Comparison of ENCODE assay signal across 12 cellular contexts in the genomic region with DNA sequence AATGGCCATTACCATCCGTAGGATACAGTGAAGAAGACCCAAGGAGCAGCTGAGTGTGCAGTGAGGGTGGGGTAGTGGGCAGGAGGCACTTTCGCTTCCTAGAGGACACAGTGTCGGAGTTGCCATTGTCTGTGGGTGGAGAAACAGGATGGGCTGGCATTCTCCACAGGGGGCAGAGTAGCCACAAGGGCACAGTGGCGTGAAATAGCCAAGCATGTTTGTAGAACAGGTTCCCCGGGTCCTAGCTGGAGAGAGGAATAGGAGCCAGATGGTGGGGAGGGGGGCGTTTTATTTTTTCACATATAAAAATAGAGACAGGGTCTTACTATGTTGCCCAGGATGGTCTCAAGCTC. TPM values are rescaled to one million over a fixed set of nuclear protein-coding genes. Genes with fewer than 3 reads are reported as not detected.
DNase-seq lines count a peak whose midpoint lies in the region; ATAC-seq, FAIRE-seq and TF ChIP-seq lines count a peak whose summit lies in the region.
"Had no signal": no experiment of that assay in that cellular context is flagged by ENCODE, and none has a peak within 500 bp of the region (broad histone marks: within the 10 kb centered on the region; RNA-seq: fewer than 3 reads in every experiment).

No MANE protein-coding gene starts in this region.

- H3K9me3 Mint-ChIP-seq in activated naive CD8-positive, alpha-beta T cell treated with anti-CD3 and anti-CD28 coated beads for 36 hours: no peaks in the 10 kb centered on the region

- H3K9me3 ChIP-seq in HepG2 (ENCODE audit: low read length): no peaks in the 10 kb centered on the region
- no peaks in the 10 kb centered on the region for H3K9me3 ChIP-seq in right lobe of liver
- H3K9me3 ChIP-seq in mucosa of stomach (ENCODE audit: control insufficient read depth, low read length): no peaks in the 10 kb centered on the region
- H3K9me3 ChIP-seq: SJCRH30 had no signal

- H3K27ac ChIP-seq in HepG2 (ENCODE audit: extremely low read length, insufficient read depth, low read length) (peak overlapping the region; percentile 21), right lobe of liver (no peak overlapping the region)
- H3K27ac ChIP-seq: epithelial cell of prostate, SJCRH30 had no signal

- H3K27me3 ChIP-seq in HepG2 (ENCODE audit: control insufficient read depth in 1 of 2, insufficient read depth in 2 of 2, low read length in 2 of 2) (no peaks in the 10 kb centered on the region; a peak in 1 of 5 replicates), right lobe of liver (peaks cover 0 to 9% of the 10 kb centered on the region in 2 donors), mucosa of stomach (ENCODE audit: control insufficient read depth, insufficient read depth, low read length) (no peaks in the 10 kb centered on the region)
- H3K27me3 ChIP-seq: SJCRH30 had no signal

- ATAC-seq in HepG2 (no peak), right lobe of liver (no peak)

- peaks cover 44% of the 10 kb centered on the region for H3K79me2 ChIP-seq in HepG2 (ENCODE audit: insufficient read depth, low read length)

- WGBS in HepG2 (ENCODE audit: low lambda C conversion rate): 96% methylated on average over 6 of the region's 6 CpGs
- WGBS in right lobe of liver (ENCODE audit: insufficient coverage, low coverage, low lambda C conversion rate, missing lambda C conversion rate): 78% methylated on average over 4 of the region's 6 CpGs

- in situ Hi-C loops in HepG2 (cut with HindIII; ENCODE audit: extremely low pct_ligation_motif_present, low pct_unique_long_range_greater_than_20kb): no loop called here

- intact Hi-C loops in HepG2 (cut with micrococcal nuclease; ENCODE audit: unreplicated experiment) (no loop called here), right lobe of liver (cut with DNase I) (no loop called here)

- H3K4me2 ChIP-seq in HepG2 (ENCODE audit: low read depth, low read length): 0 out of 2 replicates have a peak overlapping the region, but pooled peaks have one; percentile 20

- CTCF ChIA-PET in HepG2 (lab: Yijun Ruan, JAX; ENCODE audit: low intra/inter-chr PET ratio, low total read pairs): no interaction called here

- BruUV-seq in HepG2 (replicated peaks; lab: Mats Ljungman, UMichigan): no TSS peak

- DNase-seq in HepG2 (ENCODE audit: low spot score) (no peak), right lobe of liver (no peak), occipital lobe (lab: John Stamatoyannopoulos, UW) (no peak), SKM-1 treated with dmso at 0.1 percent for 144 hours (lab: John Stamatoyannopoulos, UW; ENCODE audit: unreplicated experiment) (no peak), OCI-M1 (lab: John Stamatoyannopoulos, UW) (no peak)
- DNase-seq in activated naive CD8-positive, alpha-beta T cell treated with anti-CD3 and anti-CD28 coated beads for 36 hours: no peak
- no peak for DNase-seq in stimulated activated naive CD4-positive, alpha-beta T cell (lab: John Stamatoyannopoulos, UW)
- DNase-seq: activated T-cell treated with anti-CD3 and anti-CD28 coated beads, Interleukin-2, amount 50 U/mL, for 1 hour; DMS79; SJCRH30 had no signal

- no peak overlapping the region for H3K4me3 ChIP-seq in HepG2 (replicated peaks in 1 of 3; ENCODE audit: insufficient read depth in 1 of 3, low read depth in 2 of 3, low read length in 3 of 3)
- H3K4me3 ChIP-seq in right lobe of liver: no peak overlapping the region
- H3K4me3 ChIP-seq in mucosa of stomach (ENCODE audit: low read length): no peak overlapping the region
- H3K4me3 ChIP-seq: SJCRH30 had no signal

- peaks cover 40% of the 10 kb centered on the region for H3K36me3 Mint-ChIP-seq in activated naive CD8-positive, alpha-beta T cell treated with anti-CD3 and anti-CD28 coated beads for 36 hours

- H3K36me3 ChIP-seq in HepG2 (replicated peaks in 1 of 2; ENCODE audit: control insufficient read depth in 1 of 2, insufficient read depth in 2 of 2, low read length in 2 of 2) (peaks cover 0 to 12% of the 10 kb centered on the region in 2 experiments; a peak in 2 of 5 replicates), right lobe of liver (no peaks in the 10 kb centered on the region), mucosa of stomach (ENCODE audit: control insufficient read depth, insufficient read depth, low read length) (no peaks in the 10 kb centered on the region)
- H3K36me3 ChIP-seq: SJCRH30 had no signal

- no peaks in the 10 kb centered on the region; the same call in 1 of the 2 replicates for H4K20me1 ChIP-seq in HepG2 (ENCODE audit: insufficient read depth, low read length)

- H3K4me1 ChIP-seq in HepG2 (ENCODE audit: insufficient read depth, low read length) (peaks cover 42% of the 10 kb centered on the region), right lobe of liver (no peaks in the 10 kb centered on the region), mucosa of stomach (ENCODE audit: control insufficient read depth, insufficient read depth, low read length) (peaks cover 44% of the 10 kb centered on the region)

- no peak overlapping the region for H3K27ac Mint-ChIP-seq in activated naive CD8-positive, alpha-beta T cell treated with anti-CD3 and anti-CD28 coated beads for 36 hours

- POLR2A ChIA-PET in HepG2 (lab: Yijun Ruan, JAX): interaction anchor here (0.7 to 1.5 kb wide), 2 partner anchors 10 to 15 kb away, joined by 3 read pairs; no protein-coding TSS in a partner anchor

- peaks cover 60% of the 10 kb centered on the region for H3K4me1 Mint-ChIP-seq in activated naive CD8-positive, alpha-beta T cell treated with anti-CD3 and anti-CD28 coated beads for 36 hours

- TF ChIP-seq RAD21 in HepG2 (CRISPR knock-in tag; IDR thresholded peaks at IDR 0.05): no peak

- TF ChIP-seq POLR2A in HepG2 (IDR thresholded peaks at IDR 0.05; ENCODE audit: insufficient read depth in 1 of 2, low read depth in 2 of 2, low read length in 2 of 2) (no peak), right lobe of liver (IDR thresholded peaks at IDR 0.05) (no peak)

- TF ChIP-seq CTCF in HepG2 (CRISPR knock-in tag; IDR thresholded peaks at IDR 0.05) (no peak), right lobe of liver (IDR thresholded peaks at IDR 0.05) (no peak)

- FAIRE-seq in HepG2 (lab: Jason Lieb, UNC): no peak

- H3K4me3 Mint-ChIP-seq in activated naive CD8-positive, alpha-beta T cell treated with anti-CD3 and anti-CD28 coated beads for 36 hours: peak overlapping the region; percentile 15

- H2AFZ ChIP-seq in HepG2 (ENCODE audit: low read length): no peak overlapping the region

- TF ChIP-seq EP300 in HepG2 (IDR thresholded peaks at IDR 0.05; ENCODE audit: low read depth in 2 of 2, low read length in 2 of 2): no peak
- TF ChIP-seq EP300 in HepG2 (CRISPR knock-in tag; IDR thresholded peaks at IDR 0.05; ENCODE audit: borderline replicate concordance): no peak

- H3K27me3 Mint-ChIP-seq in activated naive CD8-positive, alpha-beta T cell treated with anti-CD3 and anti-CD28 coated beads for 36 hours: no peaks in the 10 kb centered on the region

- H3K9ac ChIP-seq in HepG2 (ENCODE audit: insufficient read depth, low read depth, low read length) (no peak overlapping the region), mucosa of stomach (ENCODE audit: low read length) (peak overlapping the region; percentile 10)

TF ChIP-seq in HepG2, 621 proteins besides CTCF, POLR2A, EP300 and RAD21 (continues in another document):
- TF ChIP-seq ZNF776 (CRISPR knock-in tag; IDR thresholded peaks at IDR 0.05): no peak
- no peak for TF ChIP-seq ZNF607 (CRISPR knock-in tag; IDR thresholded peaks at IDR 0.05; ENCODE audit: borderline replicate concordance)
- TF ChIP-seq MIER2 (CRISPR knock-in tag; IDR thresholded peaks at IDR 0.05): no peak

RNA-seq across cellular contexts. Expression of a gene that starts 3.5 kb away (rescaled TPM):
- total RNA-seq in HepG2 (2016; rRNA removed; fragmentation: Illumina TruSeq; extraction: Trizol) (10.7 and 20.7 TPM in 2 replicates), right lobe of liver (1 to 10 TPM; 1.5 to 8.2 (median 4.1) TPM), occipital lobe (24.8 TPM)
- 8.8 and 11.0 TPM in 2 replicates for total RNA-seq in HepG2 (2016; cell fraction: cytosol; rRNA removed; fragmentation: Illumina TruSeq; extraction: Trizol; ENCODE audit: low read depth)
- 8.8 and 20.3 TPM in 2 replicates for total RNA-seq in HepG2 (2016; cell fraction: insoluble cytoplasmic fraction; rRNA removed; fragmentation: Illumina TruSeq; extraction: Trizol)
- 5.1 and 5.2 TPM in 2 replicates for total RNA-seq in HepG2 (2016; cell fraction: membrane; rRNA removed; fragmentation: Illumina TruSeq; extraction: Trizol)
- 25.9 and 32.4 TPM in 2 replicates for total RNA-seq in HepG2 (2016; cell fraction: nucleus; rRNA removed; fragmentation: Illumina TruSeq; extraction: Trizol)
- polyA plus RNA-seq in HepG2 (2011; rRNA removed): 14.1 and 15.4 TPM in 2 replicates
- polyA plus RNA-seq in HepG2 (2011; cell fraction: cytosol; rRNA removed): 8.6 and 9.7 TPM in 2 replicates
- 33.2 and 41.8 TPM in 2 replicates for polyA plus RNA-seq in HepG2 (2011; cell fraction: nucleus; rRNA removed)
- 10.9 and 13.7 TPM in 2 replicates for polyA plus RNA-seq in HepG2 (2012)
- polyA plus RNA-seq in HepG2 (2016; cell fraction: cytosol; fragmentation: Illumina TruSeq; extraction: Trizol; ENCODE audit: low read depth): 0.76 and 1.2 TPM in 2 replicates
- polyA plus RNA-seq in HepG2 (2016; cell fraction: insoluble cytoplasmic fraction; fragmentation: Illumina TruSeq; extraction: Trizol; ENCODE audit: low read depth): 5.9 and 6.8 TPM in 2 replicates
- 1.5 and 1.7 TPM in 2 replicates for polyA plus RNA-seq in HepG2 (2016; cell fraction: membrane; fragmentation: Illumina TruSeq; extraction: Trizol; ENCODE audit: low read depth)
- 35.4 and 36.8 TPM in 2 replicates for polyA plus RNA-seq in HepG2 (2016; cell fraction: nucleus; fragmentation: Illumina TruSeq; extraction: Trizol; ENCODE audit: insufficient read depth, low read depth)
- polyA minus RNA-seq in HepG2 (2011; rRNA and poly(A)+ RNA removed; ENCODE audit: low replicate concordance): 52.1 and 83.7 TPM in 2 replicates
- polyA minus RNA-seq in HepG2 (2011; cell fraction: cytosol; rRNA and poly(A)+ RNA removed): 14.3 and 18.8 TPM in 2 replicates
- polyA minus RNA-seq in HepG2 (2011; cell fraction: nucleus; rRNA and poly(A)+ RNA removed): 28.2 and 33.0 TPM in 2 replicates
- 10 to 100 TPM; 38.6 to 38.7 TPM for total RNA-seq in activated naive CD8-positive, alpha-beta T cell treated with anti-CD3 and anti-CD28 coated beads for 36 hours
